Comparison of ENCODE assay signal across 1 cellular context in genomic region chr20:53975761-53976160, GRCh38.
A peak's percentile ranks its signal among the peaks of the same experiment; 100 is the strongest.
TF ChIP-seq lines count a peak whose summit lies in the region.

No MANE protein-coding gene starts in this region.

TF ChIP-seq in WTC11, 78 proteins besides CTCF, POLR2A, EP300 and RAD21 (continued from another document):
- TF ChIP-seq, protein P1, sequence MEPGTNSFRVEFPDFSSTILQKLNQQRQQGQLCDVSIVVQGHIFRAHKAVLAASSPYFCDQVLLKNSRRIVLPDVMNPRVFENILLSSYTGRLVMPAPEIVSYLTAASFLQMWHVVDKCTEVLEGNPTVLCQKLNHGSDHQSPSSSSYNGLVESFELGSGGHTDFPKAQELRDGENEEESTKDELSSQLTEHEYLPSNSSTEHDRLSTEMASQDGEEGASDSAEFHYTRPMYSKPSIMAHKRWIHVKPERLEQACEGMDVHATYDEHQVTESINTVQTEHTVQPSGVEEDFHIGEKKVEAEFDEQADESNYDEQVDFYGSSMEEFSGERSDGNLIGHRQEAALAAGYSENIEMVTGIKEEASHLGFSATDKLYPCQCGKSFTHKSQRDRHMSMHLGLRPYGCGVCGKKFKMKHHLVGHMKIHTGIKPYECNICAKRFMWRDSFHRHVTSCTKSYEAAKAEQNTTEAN (CRISPR knock-in tag; IDR thresholded peaks at IDR 0.05), result no peak
- TF ChIP-seq JUN (CRISPR knock-in tag; IDR thresholded peaks at IDR 0.05) (no peak), ERG (CRISPR knock-in tag; IDR thresholded peaks at IDR 0.05) (no peak), GABPB1 (CRISPR knock-in tag; IDR thresholded peaks at IDR 0.05) (0 out of 2 replicates have a peak, but pooled peaks have one; percentile 21), SP1 (CRISPR knock-in tag; conservative IDR thresholded peaks at IDR 0.05) (no peak)
